ENCODE assay signal across 12 cellular contexts in the genomic region with DNA sequence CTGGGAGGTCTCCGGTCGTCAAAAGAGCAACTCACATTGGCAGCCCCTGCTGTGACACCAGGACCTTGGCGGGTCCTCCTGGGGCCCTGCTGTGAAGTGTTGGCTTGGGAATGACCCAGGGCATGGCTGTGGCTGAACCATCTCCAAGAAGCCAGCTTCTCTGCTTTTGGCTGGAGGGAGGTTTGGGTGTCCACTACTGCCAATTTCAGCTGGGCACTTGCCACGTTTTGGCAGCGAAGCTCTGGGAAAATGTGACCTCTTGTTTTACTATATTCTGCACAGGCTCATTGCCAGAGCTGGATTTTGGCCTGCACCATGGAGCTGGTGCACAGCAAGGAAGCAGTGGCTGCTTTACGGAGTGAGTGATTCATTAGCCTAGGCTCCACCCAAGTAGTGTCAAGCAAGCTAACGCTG. TPM values are rescaled to one million over a fixed set of nuclear protein-coding genes. Genes with fewer than 3 reads are reported as not detected.
DNase-seq lines count a peak whose midpoint lies in the region; ATAC-seq and TF ChIP-seq lines count a peak whose summit lies in the region.
"Had no signal": no experiment of that assay in that cellular context is flagged by ENCODE, and none has a peak within 500 bp of the region (broad histone marks: within the 10 kb centered on the region; RNA-seq: fewer than 3 reads in every experiment).

No MANE protein-coding gene starts in this region.

- DNase-seq in LNCaP clone FGC (ENCODE audit: low read depth): peak; percentile 92
- peak; percentile 39 for DNase-seq in choroid plexus epithelial cell (ENCODE audit: low read depth)
- peak; percentile 40 to 49 for DNase-seq in left colon
- DNase-seq in stromal cell of bone marrow (ENCODE audit: low read depth): peak; percentile 73
- no peak for DNase-seq in COLO668 (lab: John Stamatoyannopoulos, UW; ENCODE audit: unreplicated experiment)
- DNase-seq in H4 (ENCODE audit: low spot score): no peak
- no peak for DNase-seq in KG1 (lab: John Stamatoyannopoulos, UW)
- DNase-seq: activated CD8-positive, alpha-beta memory T cell treated with anti-CD3 and anti-CD28 coated beads for 24 hours; KBM-7; NCI-H748 treated with DMSO at 0.1 percent for 48 hours; T-helper 1 cell had no signal

- peak; percentile 82 for ATAC-seq in left colon
- ATAC-seq in GM18870 (IDR thresholded peaks at IDR 0.05; ENCODE audit: unreplicated experiment): no peak

- TF ChIP-seq CTCF in LNCaP clone FGC (IDR thresholded peaks at IDR 0.05; ENCODE audit: control insufficient read depth, extremely low read depth, insufficient read depth) (no peak), choroid plexus epithelial cell (conservative IDR thresholded peaks at IDR 0.05; ENCODE audit: low read depth, low read length) (no peak)

- intact Hi-C loops in left colon (cut with DNase I, micrococcal nuclease): no loop called here

- H3K4me3 ChIP-seq in LNCaP clone FGC (ENCODE audit: low read depth, low read length) (no peak overlapping the region), choroid plexus epithelial cell (ENCODE audit: low read depth, low read length) (no peak overlapping the region)

RNA-seq across cellular contexts. Expression of gene SMCO4, which starts 24.2 kb away (rescaled TPM):
- 10 to 100 TPM; 56.8 to 74.8 TPM for total RNA-seq in left colon
- 22.9 and 75.8 TPM in 2 replicates for total RNA-seq in H4 (2014; rRNA removed; shearing (Covaris generic))

Comparison
In these comparisons a context has a peak if more than half of its experiments do, and no peak if none do; other contexts are left out.
1. DNase-seq: peak in LNCaP clone FGC (single experiment), choroid plexus epithelial cell (single experiment), left colon (2 of 2) and stromal cell of bone marrow (single experiment); none in COLO668 (single experiment), H4 (single experiment) and KG1 (single experiment).